1 cellular context compared by ENCODE assay signal in genomic region chr6:69589626-69590025, GRCh38.
TF ChIP-seq lines count a peak whose summit lies in the region.

No MANE protein-coding gene starts in this region.

TF ChIP-seq in GM12878, 131 proteins besides CTCF, POLR2A, EP300 and RAD21 (continued from another document):
- TF ChIP-seq ZBTB4 (CRISPR knock-in tag; IDR thresholded peaks at IDR 0.05) (no peak), SMARCA5 (IDR thresholded peaks at IDR 0.05) (no peak), ZNF592 (IDR thresholded peaks at IDR 0.05) (no peak)
